In the genomic region with DNA sequence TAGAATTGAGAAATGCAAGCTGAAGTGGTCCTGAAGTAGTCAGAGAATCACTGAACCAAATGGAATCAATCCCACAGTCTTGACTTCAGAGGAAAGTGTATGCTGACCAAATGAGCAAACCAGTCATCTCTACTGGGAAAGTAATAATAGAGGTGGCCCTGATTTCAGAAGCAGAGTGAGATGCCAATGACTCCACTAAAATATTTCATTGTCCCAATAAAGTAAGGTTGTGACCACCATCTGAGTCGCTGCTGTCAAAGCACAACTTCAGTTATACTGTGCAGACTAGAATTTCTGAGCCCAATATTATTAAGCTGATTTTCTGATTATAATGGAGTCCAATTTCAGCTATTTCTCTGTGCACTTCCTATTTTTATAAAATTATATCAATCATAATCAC, we compare ENCODE assay signal across 1 cellular context.
TF ChIP-seq lines count a peak whose summit lies in the region.

No MANE protein-coding gene starts in this region.

TF ChIP-seq in endothelial cell of umbilical vein, 7 proteins besides CTCF, POLR2A, EP300 and RAD21 (continued from another document):
- TF ChIP-seq MAX (IDR thresholded peaks at IDR 0.05; ENCODE audit: insufficient read depth, insufficient read length) = no peak
TF ChIP-seq in endothelial cell of umbilical vein: peak in this region for 0.
